In genomic region chr22:20192293-20192971, GRCh38 we compare ENCODE assay signal across 7 cellular contexts. TPM values are rescaled to one million over a fixed set of nuclear protein-coding genes. Genes with fewer than 3 reads are reported as not detected.
"Had no signal": no experiment of that assay in that cellular context is flagged by ENCODE, and none has a peak within 500 bp of the region (broad histone marks: within the 10 kb centered on the region; RNA-seq: fewer than 3 reads in every experiment).

No MANE protein-coding gene starts in this region.

- DNase-seq: H9, HCEC 1CT, IMR-90, KBM-7 had no signal

- H3K4me2 ChIP-seq: GM23338 had no signal

- H3K4me3 ChIP-seq: GM23338 had no signal

- FAIRE-seq: H1, H54 had no signal

RNA-seq across cellular contexts. Expression of gene CCDC188, which starts 41.6 kb away (rescaled TPM):
- total RNA-seq: GM23338, H1, H9, IMR-90 had no signal
- polyA plus RNA-seq: GM23338, H1 had no signal
